Comparison of ENCODE assay signal across 8 cellular contexts in genomic region chr1:24642481-24643361, GRCh38. TPM values are rescaled to one million over a fixed set of nuclear protein-coding genes. Genes with fewer than 3 reads are reported as not detected.
DNase-seq lines count a peak whose midpoint lies in the region; ATAC-seq, FAIRE-seq and TF ChIP-seq lines count a peak whose summit lies in the region.

TSS of gene SRRM1 (plus strand) at chr1:24643302. CDS start at chr1:24643327, 25 bp downstream.

- H3K9me2 ChIP-seq in OCI-LY7 (ENCODE audit: insufficient read depth, low read length), result no peaks in the 10 kb centered on the region

- intact Hi-C loops in OCI-LY7 (cut with micrococcal nuclease; ENCODE audit: unreplicated experiment), result loop anchor here (1.0 to 5.0 kb wide), 3 partner anchors 103 to 455 kb away; partner anchors contain the start of genes CLIC4, IFNLR1 and RCAN3
- intact Hi-C loops in endothelial cell of umbilical vein (cut with micrococcal nuclease), result loop anchor here (1.0 to 5.0 kb wide), 6 partner anchors 105 to 590 kb away; partner anchors contain the start of genes CLIC4, STPG1 and SYF2

- H3K9ac ChIP-seq in endothelial cell of umbilical vein (replicated peaks; ENCODE audit: extremely low read depth, insufficient read depth, low read length), result peak within 1 kb of the TSS; percentile 90

- H3K79me2 ChIP-seq in OCI-LY7 (ENCODE audit: insufficient read depth, low read depth, low read length), result peaks cover 46% of the 10 kb centered on the region
- H3K79me2 ChIP-seq in endothelial cell of umbilical vein (ENCODE audit: control insufficient read depth, insufficient read depth, low read length), result peaks cover 38% of the 10 kb centered on the region

- peak; percentile 51 for TF ChIP-seq CTCF in OCI-LY7 (conservative IDR thresholded peaks at IDR 0.05; ENCODE audit: low read length)
- TF ChIP-seq CTCF in endothelial cell of umbilical vein (IDR thresholded peaks at IDR 0.05; ENCODE audit: extremely low read depth in 1 of 2, insufficient read depth in 1 of 2, low read depth in 1 of 2, low read length in 2 of 2), result no peak

- H3K4me1 ChIP-seq in OCI-LY7 (ENCODE audit: insufficient read depth, low read length, poor library complexity, severe bottlenecking) (peaks cover 22% of the 10 kb centered on the region), endothelial cell of umbilical vein (ENCODE audit: control insufficient read depth, extremely low read depth, insufficient read depth, low read length) (peaks cover 18% of the 10 kb centered on the region)

- peak; percentile 100 for DNase-seq in DMS 273 (lab: John Stamatoyannopoulos, UW; ENCODE audit: unreplicated experiment)
- DNase-seq in HuH-7.5 (ENCODE audit: low spot score), result peak; percentile 88
- peak; percentile 99 for DNase-seq in OCI-LY7 (ENCODE audit: low spot score)
- DNase-seq in activated T-cell treated with anti-CD3 and anti-CD28 coated beads for 1 hour (ENCODE audit: low read depth), result peak; percentile 96
- DNase-seq in endothelial cell of umbilical vein (ENCODE audit: low read depth, low spot score), result peak; percentile 100
- peak; percentile 99 for DNase-seq in midbrain (lab: John Stamatoyannopoulos, UW)
- peak; percentile 93 to 97 for DNase-seq in stimulated activated CD8-positive, alpha-beta memory T cell treated with anti-CD3 and anti-CD28 coated beads, Interleukin-2, amount 100 ng/mL, for 1 hour (ENCODE audit: low read depth in 2 of 2)

- H3K4me2 ChIP-seq in OCI-LY7 (ENCODE audit: low read length) (peak within 1 kb of the TSS; percentile 83), endothelial cell of umbilical vein (ENCODE audit: insufficient read depth, low read length) (peak within 1 kb of the TSS; percentile 89)

- peak; percentile 98 for TF ChIP-seq POLR2A in endothelial cell of umbilical vein (IDR thresholded peaks at IDR 0.05; ENCODE audit: low read depth, low read length)

- H3K9me3 ChIP-seq in OCI-LY7 (ENCODE audit: low read length) (no peaks in the 10 kb centered on the region), endothelial cell of umbilical vein (replicated peaks; ENCODE audit: control insufficient read depth, insufficient read depth, low read length) (no peaks in the 10 kb centered on the region)

- CTCF ChIA-PET in OCI-LY7 (lab: Charles Lee; ENCODE audit: unreplicated experiment), result interaction anchor here (0.8 kb wide), 1 partner anchor 250 kb away, joined by 3 read pairs; no protein-coding TSS in a partner anchor
- CTCF ChIA-PET in endothelial cell of umbilical vein (lab: Charles Lee), result interaction anchor here (1.1 to 1.9 kb wide), 5 partner anchors 56 to 493 kb away, joined by 3 to 10 read pairs (median 4); no protein-coding TSS in a partner anchor

- H3K27me3 ChIP-seq in endothelial cell of umbilical vein (ENCODE audit: control insufficient read depth in 2 of 2, insufficient read depth in 2 of 2, low read length in 2 of 2), result peaks cover 0 to under 1% of the 10 kb centered on the region in 2 experiments

- dilution Hi-C loops in endothelial cell of umbilical vein (cut with MboI; ENCODE audit: extremely low pct_ligation_motif_present, low sequenced_read_pairs), result no loop called here

- peak; percentile 94 for FAIRE-seq in endothelial cell of umbilical vein (lab: Jason Lieb, UNC)

- peak within 1 kb of the TSS; percentile 63 for H2AFZ ChIP-seq in OCI-LY7 (ENCODE audit: low read length)
- H2AFZ ChIP-seq in endothelial cell of umbilical vein (ENCODE audit: low read depth, low read length), result peak within 1 kb of the TSS; percentile 23

- H4K20me1 ChIP-seq in OCI-LY7 (ENCODE audit: insufficient read depth, low read length), result peaks cover 29% of the 10 kb centered on the region
- H4K20me1 ChIP-seq in endothelial cell of umbilical vein (replicated peaks; ENCODE audit: control insufficient read depth, extremely low read depth, insufficient read depth, low read length), result peaks cover 6% of the 10 kb centered on the region

- BruUV-seq in OCI-LY7 (replicated peaks; lab: Mats Ljungman, UMichigan) (TSS peak; percentile 97), endothelial cell of umbilical vein (replicated peaks; lab: Mats Ljungman, UMichigan) (TSS peak; percentile 94)

- peaks cover 44% of the 10 kb centered on the region for H3K36me3 ChIP-seq in OCI-LY7 (ENCODE audit: insufficient read depth, low read length)
- peaks cover 4 to 9% of the 10 kb centered on the region in 2 experiments for H3K36me3 ChIP-seq in endothelial cell of umbilical vein (ENCODE audit: control insufficient read depth in 2 of 2, extremely low read depth in 1 of 2, insufficient read depth in 2 of 2, low read length in 2 of 2)

- H3K27ac ChIP-seq in OCI-LY7 (ENCODE audit: low read depth, low read length, poor library complexity, severe bottlenecking), result peak within 1 kb of the TSS; percentile 82
- H3K27ac ChIP-seq in endothelial cell of umbilical vein (ENCODE audit: insufficient read depth, low read depth, low read length), result peak within 1 kb of the TSS; percentile 84

- H3K4me3 ChIP-seq in OCI-LY7 (ENCODE audit: low read depth, low read length, poor library complexity, severe bottlenecking), result peak within 1 kb of the TSS; percentile 83
- H3K4me3 ChIP-seq in endothelial cell of umbilical vein (replicated peaks in 1 of 3; ENCODE audit: insufficient read depth in 1 of 3, low read depth in 1 of 3, low read length in 3 of 3), result peak within 1 kb of the TSS; percentile 81 to 100 (median 81)

- ATAC-seq in GM21515 (IDR thresholded peaks at IDR 0.05; ENCODE audit: unreplicated experiment), result peak; percentile 86

- H3K9me1 ChIP-seq in endothelial cell of umbilical vein (replicated peaks; ENCODE audit: control insufficient read depth, extremely low read depth, insufficient read depth, low read length), result no peaks in the 10 kb centered on the region

- POLR2A ChIA-PET in OCI-LY7 (lab: Charles Lee) (interaction anchor here (0.6 to 2.0 kb wide), 4 partner anchors 12 to 444 kb away, joined by 3 to 9 read pairs (median 4); no protein-coding TSS in a partner anchor), endothelial cell of umbilical vein (lab: Charles Lee) (no interaction called here)

TF ChIP-seq in endothelial cell of umbilical vein, 7 proteins besides CTCF, POLR2A, EP300 and RAD21:
- TF ChIP-seq EZH2 (IDR thresholded peaks at IDR 0.05; ENCODE audit: borderline replicate concordance, low read depth, low read length, severe bottlenecking) (no peak), POLR2AphosphoS5 (IDR thresholded peaks at IDR 0.05; ENCODE audit: insufficient read depth, low read depth, low read length) (peak; percentile 93), GATA2 (IDR thresholded peaks at IDR 0.05; ENCODE audit: insufficient read depth, insufficient read length, low read depth, low read length) (no peak), MYC (IDR thresholded peaks at IDR 0.05; ENCODE audit: low read depth, low read length) (peak; percentile 93), FOS (IDR thresholded peaks at IDR 0.05; ENCODE audit: borderline replicate concordance, insufficient read depth, low read length) (no peak), JUN (IDR thresholded peaks at IDR 0.05; ENCODE audit: borderline replicate concordance, insufficient read depth, insufficient read length, low read depth) (no peak), MAX (IDR thresholded peaks at IDR 0.05; ENCODE audit: insufficient read depth, insufficient read length) (peak; percentile 85)

RNA-seq across cellular contexts. Expression of gene SRRM1, which starts in this region (rescaled TPM):
- total RNA-seq in OCI-LY7 (2014; rRNA removed; shearing (Covaris generic)), result 72.5 and 78.5 TPM in 2 replicates
- total RNA-seq in OCI-LY7 (2022) (251 and 258 TPM in 2 replicates), endothelial cell of umbilical vein (157 and 163 TPM in 2 replicates)
- 30.9 and 39.7 TPM in 2 replicates for polyA plus RNA-seq in endothelial cell of umbilical vein
- 48.0 and 64.2 TPM in 2 replicates for polyA plus RNA-seq in endothelial cell of umbilical vein (2011; cell fraction: cytosol; rRNA removed)
- 124 and 146 TPM in 2 replicates for polyA plus RNA-seq in endothelial cell of umbilical vein (2011; cell fraction: nucleus; rRNA removed)
- polyA plus RNA-seq in endothelial cell of umbilical vein (2012), result 47.7 and 57.8 TPM in 2 replicates
- polyA minus RNA-seq in endothelial cell of umbilical vein, result 58.9 and 66.5 TPM in 2 replicates
- 36.9 TPM for polyA minus RNA-seq in endothelial cell of umbilical vein (2011; cell fraction: cytosol; rRNA and poly(A)+ RNA removed)
- polyA minus RNA-seq in endothelial cell of umbilical vein (2011; cell fraction: nucleus; rRNA and poly(A)+ RNA removed), result 109 and 157 TPM in 2 replicates

Comparison
In these comparisons a context has a peak if more than half of its experiments do, and no peak if none do; other contexts are left out.
1. Peak in every context shown above with its lines: DNase-seq, ATAC-seq, H3K4me3 ChIP-seq and H3K27ac ChIP-seq.